In genomic region chr1:22833699-22834098, GRCh38 we compare ENCODE assay signal across 24 cellular contexts.
A peak's percentile ranks its signal among the peaks of the same experiment; 100 is the strongest.
DNase-seq lines count a peak whose midpoint lies in the region; ATAC-seq, FAIRE-seq and TF ChIP-seq lines count a peak whose summit lies in the region.
"Had no signal": no experiment of that assay in that cellular context is flagged by ENCODE, and none has a peak within 500 bp of the region (broad histone marks: within the 10 kb centered on the region; RNA-seq: fewer than 3 reads in every experiment).

No MANE protein-coding gene starts in this region.

- peaks cover 26% of the 10 kb centered on the region for H3F3A ChIP-seq in PC-9 (ENCODE audit: insufficient read depth, low read depth)

- no peaks in the 10 kb centered on the region for H3K79me2 ChIP-seq in PC-9 (ENCODE audit: low read depth)

- no TSS peak for BruUV-seq in Calu3 (replicated peaks; lab: Mats Ljungman, UMichigan)
- no TSS peak for BruUV-seq in PC-9 (replicated peaks; lab: Mats Ljungman, UMichigan)

- no peaks in the 10 kb centered on the region for H3K9me2 ChIP-seq in PC-9 (ENCODE audit: insufficient read depth)

- no peak overlapping the region for H3K4me3 ChIP-seq in A549
- H3K4me3 ChIP-seq in PC-9 = no peak overlapping the region
- H3K4me3 ChIP-seq: BLaER1, GM12878, GM23338 had no signal

- TF ChIP-seq CTCF in A549 (IDR thresholded peaks at IDR 0.05) (no peak), Calu3 (IDR thresholded peaks at IDR 0.05; ENCODE audit: unreplicated experiment) (no peak), PC-9 (conservative IDR thresholded peaks at IDR 0.05) (no peak), brain (conservative IDR thresholded peaks at IDR 0.05) (no peak), type B pancreatic cell (conservative IDR thresholded peaks at IDR 0.05) (no peak)

- H3K27ac ChIP-seq in A549 = no peak overlapping the region
- peak overlapping the region; percentile 91 for H3K27ac ChIP-seq in PC-9
- H3K27ac ChIP-seq: BLaER1, C4-2B had no signal

- H3K9me3 Mint-ChIP-seq in Calu3 (ENCODE audit: low read depth, unreplicated experiment) = no peaks in the 10 kb centered on the region
- H3K9me3 Mint-ChIP-seq in brain = peaks cover 0 to 2% (median 0%) of the 10 kb centered on the region in 5 experiments
- H3K9me3 Mint-ChIP-seq in type B pancreatic cell = no peaks in the 10 kb centered on the region
- H3K9me3 Mint-ChIP-seq: CD4-positive, CD25-positive, alpha-beta regulatory T cell; CD8-positive, alpha-beta T cell; GM23338; H9; HFFc6 had no signal

- no peak for TF ChIP-seq POLR2A in A549 (IDR thresholded peaks at IDR 0.05; ENCODE audit: low read length)

- H3K36me3 Mint-ChIP-seq in Calu3 (ENCODE audit: insufficient read depth, unreplicated experiment) (peaks cover 4% of the 10 kb centered on the region), brain (no peaks in the 10 kb centered on the region), type B pancreatic cell (no peaks in the 10 kb centered on the region)
- H3K36me3 Mint-ChIP-seq: CD4-positive, CD25-positive, alpha-beta regulatory T cell; CD8-positive, alpha-beta T cell had no signal

- POLR2A ChIA-PET in A549 (lab: Yijun Ruan, JAX) = no interaction called here
- POLR2A ChIA-PET in PC-9 (lab: Charles Lee; ENCODE audit: unreplicated experiment) = interaction anchor here (0.6 to 0.8 kb wide), 3 partner anchors 12 to 122 kb away, joined by 3 to 19 read pairs (median 4); no protein-coding TSS in a partner anchor

- no peak for TF ChIP-seq RAD21 in A549 (conservative IDR thresholded peaks at IDR 0.05 in 1 of 2, IDR thresholded peaks at IDR 0.05 in 1 of 2)

- FAIRE-seq in A549 (lab: Jason Lieb, UNC) = no peak
- FAIRE-seq: D721Med, GM12878 had no signal

- H3K9me3 ChIP-seq in A549 (no peaks in the 10 kb centered on the region), PC-9 (ENCODE audit: insufficient read depth, low read depth) (no peaks in the 10 kb centered on the region)
- H3K9me3 ChIP-seq: BLaER1, Caco-2 had no signal

- H3K4me2 ChIP-seq in A549 (no peak overlapping the region), PC-9 (peak overlapping the region; percentile 35)
- H3K4me2 ChIP-seq: BLaER1, GM23338 had no signal

- 86% methylated on average over 1 of the region's 1 CpG for WGBS in A549 (ENCODE audit: missing lambda C conversion rate)

- CTCF ChIA-PET in A549 (lab: Yijun Ruan, JAX) (no interaction called here), Calu3 (lab: Charles Lee) (no interaction called here), PC-9 (lab: Charles Lee) (interaction anchor here (0.6 kb wide), 1 partner anchor 27 kb away, joined by 4 read pairs; no protein-coding TSS in a partner anchor)

- H3K27me3 Mint-ChIP-seq in Calu3 (ENCODE audit: unreplicated experiment) (no peaks in the 10 kb centered on the region), brain (no peaks in the 10 kb centered on the region), type B pancreatic cell (no peaks in the 10 kb centered on the region)

- H4K20me1 ChIP-seq in PC-9 (ENCODE audit: insufficient read depth) = no peaks in the 10 kb centered on the region
- H4K20me1 ChIP-seq: BLaER1 had no signal

- DNase-seq in A549 (ENCODE audit: low read depth in 1 of 2, low spot score in 1 of 2) = no peak
- no peak for DNase-seq in Calu3
- DNase-seq in PC-9 = no peak
- no peak for DNase-seq in type B pancreatic cell (ENCODE audit: extremely low spot score, unreplicated experiment)
- no peak for DNase-seq in activated CD4-positive, alpha-beta T cell treated with anti-CD3 and anti-CD28 coated beads for 4 hours
- DNase-seq in mucosa of gallbladder (ENCODE audit: low spot score) = no peak
- DNase-seq: 8988T; Caco-2; CD4-positive, CD25-positive, alpha-beta regulatory T cell; CD8-positive, alpha-beta T cell; DMS 273 treated with DMSO at 0.1 percent for 48 hours; DMS79; EL; GDM1; H9; HFFc6 had no signal

- no peak for TF ChIP-seq EP300 in A549 (IDR thresholded peaks at IDR 0.05)

- H3K4me1 Mint-ChIP-seq in Calu3 (ENCODE audit: low read depth, unreplicated experiment) (peaks cover 49% of the 10 kb centered on the region), brain (peaks cover 88% of the 10 kb centered on the region), type B pancreatic cell (ENCODE audit: unreplicated experiment) (peaks cover 47% of the 10 kb centered on the region)
- H3K4me1 Mint-ChIP-seq: B cell; CD4-positive, CD25-positive, alpha-beta regulatory T cell had no signal

- no peak overlapping the region for H2AFZ ChIP-seq in PC-9
- H2AFZ ChIP-seq: GM23338 had no signal

- no peak overlapping the region for H3K4me3 Mint-ChIP-seq in Calu3 (ENCODE audit: low read depth, unreplicated experiment)
- no peak overlapping the region for H3K4me3 Mint-ChIP-seq in brain
- no peak overlapping the region for H3K4me3 Mint-ChIP-seq in type B pancreatic cell
- H3K4me3 Mint-ChIP-seq: B cell; CD4-positive, CD25-positive, alpha-beta regulatory T cell; CD8-positive, alpha-beta T cell; GM23338; H9; HFFc6 had no signal

- peak overlapping the region; percentile 59 for H3K27ac Mint-ChIP-seq in Calu3 (ENCODE audit: unreplicated experiment)
- peak overlapping the region in 4 of 5 experiments; percentile 5 to 26 (median 16) for H3K27ac Mint-ChIP-seq in brain
- H3K27ac Mint-ChIP-seq in type B pancreatic cell = no peak overlapping the region
- H3K27ac Mint-ChIP-seq: B cell; CD4-positive, CD25-positive, alpha-beta regulatory T cell; CD8-positive, alpha-beta T cell; GM23338; HFFc6 had no signal

- ATAC-seq in A549 = no peak
- ATAC-seq: CD8-positive, alpha-beta T cell; GM12878; GM23338; HCT116 had no signal

- intact Hi-C loops in Calu3 (cut with micrococcal nuclease; ENCODE audit: unreplicated experiment) = loop anchor here (5.0 kb wide), 1 partner anchor 81 kb away; no protein-coding TSS in a partner anchor
- intact Hi-C loops in PC-9 (cut with micrococcal nuclease; ENCODE audit: unreplicated experiment) = no loop called here

- H3K4me1 ChIP-seq in A549 (peaks cover 49% of the 10 kb centered on the region), PC-9 (replicated peaks; ENCODE audit: insufficient read depth) (peaks cover 62% of the 10 kb centered on the region)
- H3K4me1 ChIP-seq: BLaER1 had no signal

- no peaks in the 10 kb centered on the region for H3K27me3 ChIP-seq in PC-9 (ENCODE audit: insufficient read depth, low read depth)
- H3K27me3 ChIP-seq: BLaER1 had no signal

- no peaks in the 10 kb centered on the region for H3K36me3 ChIP-seq in PC-9 (ENCODE audit: low read depth)
- H3K36me3 ChIP-seq: BLaER1 had no signal

TF ChIP-seq in A549, 52 proteins besides CTCF, POLR2A, EP300 and RAD21:
- TF ChIP-seq NFE2L2 (conservative IDR thresholded peaks at IDR 0.05; ENCODE audit: low read length) (no peak), MAFK (IDR thresholded peaks at IDR 0.05; ENCODE audit: partially characterized antibody) (peak; percentile 19)
